12 cellular contexts compared by ENCODE assay signal in the genomic region with DNA sequence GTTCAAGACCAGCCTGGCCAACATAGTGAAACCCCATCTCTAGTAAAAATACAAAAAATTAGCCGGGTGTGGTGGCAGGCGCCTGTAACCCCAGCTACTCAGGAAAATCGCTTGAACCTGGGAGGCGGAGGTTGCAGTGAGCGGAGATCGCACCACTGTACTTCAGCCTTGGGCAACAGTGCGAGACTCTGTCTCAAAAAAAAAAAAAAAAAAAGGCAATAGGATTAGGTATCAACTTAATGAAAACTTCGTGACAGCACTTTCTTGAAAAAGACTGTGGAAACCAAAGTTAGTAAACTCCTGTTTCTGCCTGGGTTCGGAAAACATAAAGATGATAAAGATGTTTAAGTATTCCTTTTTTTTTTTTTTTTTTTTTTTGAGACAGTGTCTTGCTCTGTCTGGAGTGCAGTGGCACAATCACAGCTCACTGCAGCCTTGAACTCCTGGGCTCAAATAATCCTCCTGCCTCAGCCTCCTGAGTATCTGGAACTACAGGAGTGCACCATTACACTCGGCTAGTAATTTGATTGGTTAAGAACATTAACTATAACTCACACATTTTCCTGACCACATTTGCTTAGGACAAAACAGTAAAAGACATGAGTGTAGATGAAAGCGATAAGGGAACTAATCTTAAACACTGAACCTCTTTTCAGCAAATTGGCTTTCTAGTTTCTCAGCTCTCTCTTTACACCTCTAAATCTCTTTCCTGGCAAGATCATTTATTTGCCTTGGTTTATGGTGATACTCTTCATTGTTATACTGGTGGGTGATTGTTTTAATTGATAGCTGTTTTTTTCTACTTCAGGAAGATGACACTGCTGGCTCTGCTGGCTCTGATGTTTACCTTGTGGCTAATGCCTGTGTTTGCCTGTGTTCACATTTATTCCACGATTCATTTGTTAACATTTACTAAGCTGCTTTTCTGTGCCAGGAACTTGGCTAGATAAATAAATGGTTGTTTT. TPM values are rescaled to one million over a fixed set of nuclear protein-coding genes. Genes with fewer than 3 reads are reported as not detected.
DNase-seq lines count a peak whose midpoint lies in the region; ATAC-seq and TF ChIP-seq lines count a peak whose summit lies in the region.
"Had no signal": no experiment of that assay in that cellular context is flagged by ENCODE, and none has a peak within 500 bp of the region (broad histone marks: within the 10 kb centered on the region; RNA-seq: fewer than 3 reads in every experiment).

No MANE protein-coding gene starts in this region.

- H3K36me3 Mint-ChIP-seq in activated naive CD8-positive, alpha-beta T cell treated with anti-CD3 and anti-CD28 coated beads, Interleukin-2, amount 50 U/mL, for 24 hours (ENCODE audit: low read depth), result peaks cover 18% of the 10 kb centered on the region
- H3K36me3 Mint-ChIP-seq in nephron progenitor cell (ENCODE audit: low read depth), result peaks cover 40% of the 10 kb centered on the region

- peak overlapping the region; percentile 5 for H3K4me3 Mint-ChIP-seq in activated naive CD8-positive, alpha-beta T cell treated with anti-CD3 and anti-CD28 coated beads, Interleukin-2, amount 50 U/mL, for 24 hours
- H3K4me3 Mint-ChIP-seq in nephron progenitor cell, result no peak overlapping the region

- H3K27me3 ChIP-seq in foreskin keratinocyte, result no peaks in the 10 kb centered on the region
- H3K27me3 ChIP-seq: Peyer's patch had no signal

- peak; percentile 50 for ATAC-seq in GM19438 (IDR thresholded peaks at IDR 0.05; ENCODE audit: low read depth, unreplicated experiment)
- ATAC-seq in activated naive CD8-positive, alpha-beta T cell treated with anti-CD3 and anti-CD28 coated beads, Interleukin-2, amount 50 U/mL, for 24 hours, result no peak
- no peak for ATAC-seq in foreskin keratinocyte
- no peak for ATAC-seq in GM21737 (IDR thresholded peaks at IDR 0.05; ENCODE audit: unreplicated experiment)

- no peak overlapping the region for H3K27ac ChIP-seq in foreskin keratinocyte
- H3K27ac ChIP-seq: Peyer's patch had no signal

- H3K4me1 Mint-ChIP-seq in activated naive CD8-positive, alpha-beta T cell treated with anti-CD3 and anti-CD28 coated beads, Interleukin-2, amount 50 U/mL, for 24 hours, result peaks cover 90% of the 10 kb centered on the region
- peaks cover 33% of the 10 kb centered on the region for H3K4me1 Mint-ChIP-seq in nephron progenitor cell

- no peak for TF ChIP-seq CTCF in nephron progenitor cell (IDR thresholded peaks at IDR 0.05)
- TF ChIP-seq CTCF in foreskin keratinocyte (conservative IDR thresholded peaks at IDR 0.05), result no peak

- H3K27me3 Mint-ChIP-seq in activated naive CD8-positive, alpha-beta T cell treated with anti-CD3 and anti-CD28 coated beads, Interleukin-2, amount 50 U/mL, for 24 hours, result no peaks in the 10 kb centered on the region
- no peaks in the 10 kb centered on the region for H3K27me3 Mint-ChIP-seq in nephron progenitor cell (ENCODE audit: low read depth, poor library complexity)

- peak overlapping the region; percentile 13 for H3K27ac Mint-ChIP-seq in activated naive CD8-positive, alpha-beta T cell treated with anti-CD3 and anti-CD28 coated beads, Interleukin-2, amount 50 U/mL, for 24 hours
- peak overlapping the region; percentile 26 for H3K27ac Mint-ChIP-seq in nephron progenitor cell

- no peaks in the 10 kb centered on the region for H3K4me1 ChIP-seq in foreskin keratinocyte

- H3K9me3 Mint-ChIP-seq in activated naive CD8-positive, alpha-beta T cell treated with anti-CD3 and anti-CD28 coated beads, Interleukin-2, amount 50 U/mL, for 24 hours, result peaks cover 4% of the 10 kb centered on the region
- peaks cover 24% of the 10 kb centered on the region for H3K9me3 Mint-ChIP-seq in nephron progenitor cell

- DNase-seq in NCI-H2029 (lab: John Stamatoyannopoulos, UW) (peak; percentile 98), nephron progenitor cell (no peak), cortex of kidney (lab: John Stamatoyannopoulos, UW) (no peak), foreskin keratinocyte (no peak)
- no peak for DNase-seq in activated naive CD8-positive, alpha-beta T cell treated with anti-CD3 and anti-CD28 coated beads, Interleukin-2, amount 50 U/mL, for 24 hours
- DNase-seq in NK-92 treated with Interleukin-12 subunit alpha and Interleukin-12 subunit beta, amount 100 ng/mL, for 24 hours (lab: John Stamatoyannopoulos, UW), result no peak
- DNase-seq: activated CD8-positive, alpha-beta memory T cell treated with anti-CD3 and anti-CD28 coated beads, Interleukin-2, amount 50 U/mL, for 48 hours; occipital lobe; Peyer's patch; stimulated activated CD8-positive, alpha-beta memory T cell treated with anti-CD3 and anti-CD28 coated beads, Interleukin-4, amount 100 ng/mL, for 48 hours had no signal

RNA-seq across cellular contexts. Expression of gene HIF1A, which starts 15.8 kb away (rescaled TPM):
- total RNA-seq in foreskin keratinocyte, result 122 and 130 TPM in 2 replicates
- 20.3 and 27.4 TPM in 2 replicates for polyA plus RNA-seq in foreskin keratinocyte

RNA-seq across cellular contexts. Expression of gene SNAPC1, which starts 51.1 kb away (rescaled TPM):
- total RNA-seq in foreskin keratinocyte, result 10.1 and 15.0 TPM in 2 replicates
- polyA plus RNA-seq in foreskin keratinocyte, result 4.8 and 8.7 TPM in 2 replicates
